In the genomic region with DNA sequence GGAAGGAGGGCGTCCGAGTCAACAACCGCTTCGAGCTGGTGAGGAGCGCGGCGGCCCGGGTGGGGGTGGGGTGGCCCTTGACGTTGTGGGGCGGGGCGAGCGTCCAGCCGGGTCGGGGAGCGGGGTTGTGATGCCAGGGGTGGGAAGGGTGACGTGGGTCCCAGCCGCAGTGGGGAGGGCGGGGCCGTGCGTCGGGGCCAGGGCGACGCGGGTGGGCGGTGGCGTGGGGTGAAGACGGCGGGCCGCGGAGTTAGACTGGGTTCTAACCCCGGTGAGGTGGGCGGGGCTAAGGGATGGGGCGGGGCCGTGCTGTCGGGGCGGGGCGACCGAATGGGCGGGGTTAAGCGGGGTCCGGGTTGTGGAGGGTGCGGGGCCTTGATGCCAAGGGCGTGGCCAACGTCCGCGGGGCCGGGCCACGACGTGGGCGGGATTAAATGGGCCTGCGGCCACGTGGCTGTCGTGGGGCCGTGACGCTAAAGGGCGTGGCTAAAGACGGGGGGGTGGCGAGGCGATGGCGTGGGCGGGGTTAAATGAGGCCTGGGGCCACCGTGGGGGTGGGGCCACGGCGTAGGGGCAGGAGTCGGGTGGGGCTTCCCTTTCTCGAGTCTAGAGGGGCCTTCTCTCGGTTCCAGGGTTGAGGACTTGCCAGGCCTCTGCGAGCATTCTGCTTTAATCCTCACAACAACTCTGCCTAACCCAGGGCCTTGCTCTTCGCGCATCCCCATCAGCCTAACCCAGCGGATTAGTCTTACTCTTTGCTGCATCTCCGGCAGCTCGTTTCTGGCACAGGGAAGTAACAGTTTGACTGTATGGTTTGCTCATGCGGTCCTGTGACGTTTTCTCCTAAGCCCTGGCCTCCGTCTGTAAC, we compare ENCODE assay signal across 8 cellular contexts. TPM values are rescaled to one million over a fixed set of nuclear protein-coding genes. Genes with fewer than 3 reads are reported as not detected.
DNase-seq lines count a peak whose midpoint lies in the region; ATAC-seq and TF ChIP-seq lines count a peak whose summit lies in the region.

No MANE protein-coding gene starts in this region.

- in situ Hi-C loops in KBM-7 (cut with MboI; ENCODE audit: low pct_unique_long_range_greater_than_20kb, low sequenced_read_pairs) (no loop called here), Panc1 (cut with HindIII; ENCODE audit: low pct_unique_long_range_greater_than_20kb, low sequenced_read_pairs) (no loop called here)

- no peak for TF ChIP-seq EP300 in esophagus muscularis mucosa (IDR thresholded peaks at IDR 0.05)

- DNase-seq in D341Med (ENCODE audit: low spot score) = peak; percentile 97
- DNase-seq in KBM-7 = peak; percentile 89
- peak; percentile 46 for DNase-seq in Panc1 (ENCODE audit: low read depth, low spot score)
- DNase-seq in activated T-cell treated with anti-CD3 and anti-CD28 coated beads, Interleukin-2, amount 50 U/mL, for 72 hours = peak; percentile 96 to 97
- peak; percentile 100 for DNase-seq in esophagus muscularis mucosa (ENCODE audit: extremely low spot score)
- DNase-seq in stimulated activated CD8-positive, alpha-beta memory T cell treated with anti-CD3 and anti-CD28 coated beads, Interleukin-4, amount 100 ng/mL, for 4 hours (ENCODE audit: low read depth in 2 of 2, low spot score in 1 of 2) = peak; percentile 90 to 93

- H3K27me3 Mint-ChIP-seq in activated T-cell treated with anti-CD3 and anti-CD28 coated beads, Interleukin-2, amount 50 U/mL, for 72 hours (ENCODE audit: low read depth) = no peaks in the 10 kb centered on the region

- TF ChIP-seq POLR2A in esophagus muscularis mucosa (IDR thresholded peaks at IDR 0.05; ENCODE audit: low read depth) = no peak

- H3K27ac Mint-ChIP-seq in activated T-cell treated with anti-CD3 and anti-CD28 coated beads, Interleukin-2, amount 50 U/mL, for 72 hours = peak overlapping the region; percentile 63

- TF ChIP-seq CTCF in Panc1 (IDR thresholded peaks at IDR 0.05) (no peak), esophagus muscularis mucosa (IDR thresholded peaks at IDR 0.05) (peak in 1 of 3 experiments; percentile 7)

- H3K9ac ChIP-seq in muscle layer of colon (ENCODE audit: low read length) = no peak overlapping the region

- peaks cover 11% of the 10 kb centered on the region for H3K4me1 Mint-ChIP-seq in activated T-cell treated with anti-CD3 and anti-CD28 coated beads, Interleukin-2, amount 50 U/mL, for 72 hours (ENCODE audit: low read depth)

- POLR2A ChIA-PET in Panc1 (lab: Charles Lee) = interaction anchor here (0.6 to 0.9 kb wide), 3 partner anchors 49 to 1009 kb away, joined by 3 to 10 read pairs (median 8); no protein-coding TSS in a partner anchor

- H3K9me3 ChIP-seq in Panc1 (ENCODE audit: control insufficient read depth, insufficient read depth, low read depth, low read length) (no peaks in the 10 kb centered on the region), esophagus muscularis mucosa (no peaks in the 10 kb centered on the region), muscle layer of colon (ENCODE audit: low read length) (no peaks in the 10 kb centered on the region)

- peak overlapping the region; percentile 94 to 95 for H3K4me3 Mint-ChIP-seq in activated T-cell treated with anti-CD3 and anti-CD28 coated beads, Interleukin-2, amount 50 U/mL, for 72 hours

- intact Hi-C loops in Panc1 (cut with micrococcal nuclease; ENCODE audit: unreplicated experiment) = no loop called here
- intact Hi-C loops in esophagus muscularis mucosa (cut with DNase I) = no loop called here

- WGBS in esophagus muscularis mucosa = under 1% methylated on average over 24 of the region's 76 CpGs

- H3K27ac ChIP-seq in Panc1 (ENCODE audit: low read length) (peak overlapping the region; percentile 82), esophagus muscularis mucosa (replicated peaks in 1 of 4) (peak overlapping the region; percentile 94 to 100 (median 100)), muscle layer of colon (ENCODE audit: low read depth, low read length) (peak overlapping the region; percentile 99)

- ATAC-seq in GM21717 (IDR thresholded peaks at IDR 0.05; ENCODE audit: unreplicated experiment) (peak; percentile 57), Panc1 (peak; percentile 89)
- ATAC-seq in activated T-cell treated with anti-CD3 and anti-CD28 coated beads, Interleukin-2, amount 50 U/mL, for 72 hours (replicated peaks in 1 of 2) = peak; percentile 77 to 82

- H3K4me3 ChIP-seq in Panc1 (ENCODE audit: low read depth in 2 of 2, low read length in 2 of 2) (peak overlapping the region; percentile 66 to 70), esophagus muscularis mucosa (peak overlapping the region; percentile 64 to 89 (median 86)), muscle layer of colon (ENCODE audit: low read depth in 1 of 2, low read length in 2 of 2) (peak overlapping the region; percentile 79 to 89)

- CTCF ChIA-PET in Panc1 (lab: Charles Lee) = interaction anchor here (1.0 to 1.6 kb wide), 2 partner anchors 13 to 168 kb away, joined by 3 to 11 read pairs; no protein-coding TSS in a partner anchor

- no TSS peak for BruUV-seq in Panc1 (replicated peaks; lab: Mats Ljungman, UMichigan)

- peaks cover 7 to 21% of the 10 kb centered on the region in 2 donors for H3K36me3 Mint-ChIP-seq in activated T-cell treated with anti-CD3 and anti-CD28 coated beads, Interleukin-2, amount 50 U/mL, for 72 hours (ENCODE audit: insufficient read depth in 2 of 2)

- H3K4me1 ChIP-seq in Panc1 (ENCODE audit: control insufficient read depth, insufficient read depth, low read length) (peaks cover 3% of the 10 kb centered on the region; the same call in 1 of the 2 replicates), esophagus muscularis mucosa (peaks cover 17 to 35% (median 26%) of the 10 kb centered on the region in 4 donors), muscle layer of colon (ENCODE audit: insufficient read depth, low read length) (peaks cover 16% of the 10 kb centered on the region)

- H3K27me3 ChIP-seq in Panc1 (ENCODE audit: control insufficient read depth, insufficient read depth, low read length) (no peaks in the 10 kb centered on the region), esophagus muscularis mucosa (no peaks in the 10 kb centered on the region), muscle layer of colon (ENCODE audit: control insufficient read depth in 1 of 2, insufficient read depth in 2 of 2, low read length in 2 of 2) (no peaks in the 10 kb centered on the region)

- H3K36me3 ChIP-seq in Panc1 (ENCODE audit: control insufficient read depth, insufficient read depth, low read length) (peaks cover 9% of the 10 kb centered on the region), esophagus muscularis mucosa (peaks cover 7 to 32% (median 16%) of the 10 kb centered on the region in 4 donors), muscle layer of colon (ENCODE audit: insufficient read depth, low read length) (peaks cover 13% of the 10 kb centered on the region)

- H3K9me3 Mint-ChIP-seq in activated T-cell treated with anti-CD3 and anti-CD28 coated beads, Interleukin-2, amount 50 U/mL, for 72 hours = peaks cover 2 to 3% of the 10 kb centered on the region in 2 donors

RNA-seq across cellular contexts. Expression of a gene that starts 0.7 kb away (rescaled TPM):
- 144 TPM for total RNA-seq in Panc1 (2021; ENCODE audit: unreplicated experiment)
- 163 TPM for polyA plus RNA-seq in Panc1 (2012; ENCODE audit: insufficient read length)
- total RNA-seq in activated T-cell treated with anti-CD3 and anti-CD28 coated beads, Interleukin-2, amount 50 U/mL, for 72 hours = 100 to 1,000 TPM; 167 to 195 TPM
- 100 to 1,000 TPM; 126 to 151 (median 137) TPM for total RNA-seq in esophagus muscularis mucosa

RNA-seq across cellular contexts. Expression of a gene that starts 44.6 kb away (rescaled TPM):
- total RNA-seq in Panc1 (2021; ENCODE audit: unreplicated experiment) = 8.7 TPM
- polyA plus RNA-seq in Panc1 (2012; ENCODE audit: insufficient read length) = 12.0 TPM
- total RNA-seq in activated T-cell treated with anti-CD3 and anti-CD28 coated beads, Interleukin-2, amount 50 U/mL, for 72 hours = 10 to 100 TPM in 1 of 2 donors, 1 to 10 TPM in 1; 7.6 to 15.2 TPM
- 1 to 10 TPM; 2.0 to 5.0 (median 2.9) TPM for total RNA-seq in esophagus muscularis mucosa

RNA-seq across cellular contexts. Expression of a gene that starts 45.8 kb away (rescaled TPM):
- 21.7 TPM for total RNA-seq in Panc1 (2021; ENCODE audit: unreplicated experiment)
- polyA plus RNA-seq in Panc1 (2012; ENCODE audit: insufficient read length) = 24.5 TPM
- under 1 TPM; 0.69 to 0.91 TPM for total RNA-seq in activated T-cell treated with anti-CD3 and anti-CD28 coated beads, Interleukin-2, amount 50 U/mL, for 72 hours
- 1 to 10 TPM; 1.8 to 7.2 (median 4.2) TPM for total RNA-seq in esophagus muscularis mucosa

RNA-seq across cellular contexts. Expression of a gene that starts 49.1 kb away (rescaled TPM):
- 205 TPM for total RNA-seq in Panc1 (2021; ENCODE audit: unreplicated experiment)
- polyA plus RNA-seq in Panc1 (2012; ENCODE audit: insufficient read length) = 463 TPM
- total RNA-seq in activated T-cell treated with anti-CD3 and anti-CD28 coated beads, Interleukin-2, amount 50 U/mL, for 72 hours = 1 to 10 TPM; 1.3 to 2.7 TPM
- total RNA-seq in esophagus muscularis mucosa = 10 to 100 TPM in 3 of 4 donors, 1 to 10 TPM in 1; 2.5 to 19.5 (median 12.9) TPM

RNA-seq across cellular contexts. Expression of a gene that starts 57.6 kb away (rescaled TPM):
- total RNA-seq in Panc1 (2021; ENCODE audit: unreplicated experiment) (56.8 TPM), esophagus muscularis mucosa (1 to 10 TPM in 2 of 4 donors, under 1 TPM in 2; 0.17 to 3.0 (median 0.95) TPM)
- 21.1 TPM for polyA plus RNA-seq in Panc1 (2012; ENCODE audit: insufficient read length)
- 100 to 1,000 TPM in 1 of 2 donors, 10 to 100 TPM in 1; 90.6 to 128 TPM for total RNA-seq in activated T-cell treated with anti-CD3 and anti-CD28 coated beads, Interleukin-2, amount 50 U/mL, for 72 hours

Comparison
In these comparisons a context has a peak if more than half of its experiments do, and no peak if none do; other contexts are left out.
1. Peak in every context shown above with its lines: DNase-seq, ATAC-seq, H3K4me3 ChIP-seq and H3K27ac ChIP-seq.
2. DNase-seq: peak in every context shown above with its lines; median percentile 100 in esophagus muscularis mucosa; 97 in D341Med; 96 in activated T-cell treated with anti-CD3 and anti-CD28 coated beads, Interleukin-2, amount 50 U/mL, for 72 hours; 92 in stimulated activated CD8-positive, alpha-beta memory T cell treated with anti-CD3 and anti-CD28 coated beads, Interleukin-4, amount 100 ng/mL, for 4 hours; 89 in KBM-7; 46 in Panc1.